In genomic region chr14:68506021-68506644, GRCh38 we compare ENCODE assay signal across 8 cellular contexts.
DNase-seq lines count a peak whose midpoint lies in the region; ATAC-seq, FAIRE-seq and TF ChIP-seq lines count a peak whose summit lies in the region.

No MANE protein-coding gene starts in this region.

- no peaks in the 10 kb centered on the region for H3K9me3 ChIP-seq in CD8-positive, alpha-beta memory T cell (ENCODE audit: low read length)
- H3K9me3 ChIP-seq in astrocyte (ENCODE audit: insufficient read depth, low read depth, low read length) (no peaks in the 10 kb centered on the region), tibial nerve (no peaks in the 10 kb centered on the region)

- no peak for TF ChIP-seq POLR2A in tibial nerve (IDR thresholded peaks at IDR 0.05)

- peak overlapping the region; percentile 35 for H3K4me3 ChIP-seq in CD8-positive, alpha-beta memory T cell (ENCODE audit: low read length)
- H3K4me3 ChIP-seq in astrocyte (ENCODE audit: insufficient read depth, low read depth, low read length) (no peak overlapping the region), tibial nerve (no peak overlapping the region)

- H2AFZ ChIP-seq in astrocyte (ENCODE audit: low read depth, low read length): peak overlapping the region; percentile 85

- POLR2A ChIA-PET in CD8-positive, alpha-beta memory T cell (lab: Charles Lee): interaction anchor here (0.7 to 2.3 kb wide), 8 partner anchors 22 to 311 kb away, joined by 3 to 19 read pairs (median 6); partner anchors contain the start of gene ZFP36L1

- H3K9me3 Mint-ChIP-seq in CD8-positive, alpha-beta memory T cell: no peaks in the 10 kb centered on the region
- peaks cover 2% of the 10 kb centered on the region for H3K9me3 Mint-ChIP-seq in astrocyte (ENCODE audit: unreplicated experiment)

- H3K27ac Mint-ChIP-seq in CD8-positive, alpha-beta memory T cell: peak overlapping the region; percentile 74 to 96 (median 91)
- H3K27ac Mint-ChIP-seq in astrocyte (ENCODE audit: unreplicated experiment): peak overlapping the region; percentile 83

- peak overlapping the region in 6 of 7 donors; percentile 52 to 73 (median 69) for H3K4me3 Mint-ChIP-seq in CD8-positive, alpha-beta memory T cell
- H3K4me3 Mint-ChIP-seq in astrocyte (ENCODE audit: unreplicated experiment): no peak overlapping the region

- H3K4me1 ChIP-seq in CD8-positive, alpha-beta memory T cell (ENCODE audit: insufficient read depth, low read length): peaks cover 69% of the 10 kb centered on the region
- H3K4me1 ChIP-seq in astrocyte (ENCODE audit: insufficient read depth, low read length) (peaks cover 21% of the 10 kb centered on the region), tibial nerve (peaks cover 0 to 48% (median 15%) of the 10 kb centered on the region in 4 donors)

- H3K9ac ChIP-seq in astrocyte (ENCODE audit: low read length): peak overlapping the region; percentile 68

- peaks cover 36 to 55% (median 44%) of the 10 kb centered on the region in 3 donors for H3K4me1 Mint-ChIP-seq in CD8-positive, alpha-beta memory T cell
- peaks cover 30% of the 10 kb centered on the region for H3K4me1 Mint-ChIP-seq in astrocyte (ENCODE audit: low read depth, unreplicated experiment)

- FAIRE-seq in astrocyte (lab: Jason Lieb, UNC): peak; percentile 59

- H3K4me2 ChIP-seq in astrocyte (ENCODE audit: low read length): peak overlapping the region; percentile 50

- H3K36me3 Mint-ChIP-seq in CD8-positive, alpha-beta memory T cell: no peaks in the 10 kb centered on the region
- H3K36me3 Mint-ChIP-seq in astrocyte (ENCODE audit: low read depth, unreplicated experiment): peaks cover 4% of the 10 kb centered on the region

- ATAC-seq in HG02798 (IDR thresholded peaks at IDR 0.05; ENCODE audit: poor library complexity, unreplicated experiment): peak; percentile 6

- no peak for TF ChIP-seq EP300 in tibial nerve (IDR thresholded peaks at IDR 0.05)

- H3K79me2 ChIP-seq in astrocyte (ENCODE audit: insufficient read depth, low read length): no peaks in the 10 kb centered on the region

- 38 to 45% methylated on average over 17 of the region's 17 CpGs for WGBS in tibial nerve, 2 donors

- H3K27me3 ChIP-seq in CD8-positive, alpha-beta memory T cell (ENCODE audit: insufficient read depth, low read length, poor library complexity, severe bottlenecking): no peaks in the 10 kb centered on the region
- H3K27me3 ChIP-seq in astrocyte (ENCODE audit: insufficient read depth, low read length) (no peaks in the 10 kb centered on the region), tibial nerve (no peaks in the 10 kb centered on the region)

- TF ChIP-seq CTCF in astrocyte (IDR thresholded peaks at IDR 0.05; ENCODE audit: insufficient read depth, low read depth, low read length) (no peak), tibial nerve (IDR thresholded peaks at IDR 0.05) (no peak)

- H3K36me3 ChIP-seq in CD8-positive, alpha-beta memory T cell (ENCODE audit: insufficient read depth, low read length): no peaks in the 10 kb centered on the region
- H3K36me3 ChIP-seq in astrocyte (ENCODE audit: insufficient read depth, low read length) (no peaks in the 10 kb centered on the region), tibial nerve (no peaks in the 10 kb centered on the region)

- H3K27ac ChIP-seq in CD8-positive, alpha-beta memory T cell (ENCODE audit: low read depth, low read length): no peak overlapping the region
- H3K27ac ChIP-seq in astrocyte (ENCODE audit: low read depth, low read length) (peak overlapping the region; percentile 83), tibial nerve (no peak overlapping the region)

- CTCF ChIA-PET in CD8-positive, alpha-beta memory T cell (lab: Charles Lee): interaction anchor here (1.0 to 3.5 kb wide), 8 partner anchors 13 to 310 kb away, joined by 3 to 14 read pairs (median 5); no protein-coding TSS in a partner anchor

- H3K27me3 Mint-ChIP-seq in CD8-positive, alpha-beta memory T cell: peaks cover 0 to 2% of the 10 kb centered on the region in 2 donors
- H3K27me3 Mint-ChIP-seq in astrocyte (ENCODE audit: low read depth, unreplicated experiment): peaks cover 3% of the 10 kb centered on the region

- no peak for DNase-seq in CD8-positive, alpha-beta memory T cell
- DNase-seq in astrocyte (ENCODE audit: low read depth) (peak; percentile 84), myocyte (ENCODE audit: low read depth) (peak; percentile 33), midbrain (lab: John Stamatoyannopoulos, UW) (no peak), NK-92 (lab: John Stamatoyannopoulos, UW; ENCODE audit: unreplicated experiment) (no peak), tibial nerve (ENCODE audit: low spot score in 2 of 2) (no peak)
- no peak for DNase-seq in stimulated activated CD4-positive, alpha-beta T cell treated with anti-CD3 and anti-CD28 coated beads, Interleukin-2, amount 100 ng/mL, for 24 hours

- no peaks in the 10 kb centered on the region for H4K20me1 ChIP-seq in astrocyte (ENCODE audit: insufficient read depth, low read length)

Comparison
In these comparisons a context has a peak if more than half of its experiments do, and no peak if none do; other contexts are left out.
1. DNase-seq: peak in astrocyte (single experiment) and myocyte (single experiment); none in CD8-positive, alpha-beta memory T cell (0 of 5), midbrain (single experiment), NK-92 (single experiment), stimulated activated CD4-positive, alpha-beta T cell treated with anti-CD3 and anti-CD28 coated beads, Interleukin-2, amount 100 ng/mL, for 24 hours (0 of 2) and tibial nerve (0 of 2).